In genomic region chr2:171365232-171365631, GRCh38 we compare ENCODE assay signal across 24 cellular contexts.
A peak's percentile ranks its signal among the peaks of the same experiment; 100 is the strongest.
DNase-seq lines count a peak whose midpoint lies in the region; ATAC-seq and TF ChIP-seq lines count a peak whose summit lies in the region.
"Had no signal": no experiment of that assay in that cellular context is flagged by ENCODE, and none has a peak within 500 bp of the region (broad histone marks: within the 10 kb centered on the region; RNA-seq: fewer than 3 reads in every experiment).

No MANE protein-coding gene starts in this region.

- H3K27ac ChIP-seq in Peyer's patch: peak overlapping the region in 2 of 4 donors; percentile 33 to 50
- H3K27ac ChIP-seq in effector memory CD4-positive, alpha-beta T cell (ENCODE audit: insufficient read depth, low read length, poor library complexity, severe bottlenecking): no peak overlapping the region
- H3K27ac ChIP-seq: C4-2B, suprapubic skin, uterus had no signal

- no peak for TF ChIP-seq POLR2A in Peyer's patch (IDR thresholded peaks at IDR 0.05)

- H3K36me3 ChIP-seq in Peyer's patch (no peaks in the 10 kb centered on the region), mucosa of descending colon (ENCODE audit: low read depth) (no peaks in the 10 kb centered on the region)
- no peaks in the 10 kb centered on the region for H3K36me3 ChIP-seq in effector memory CD4-positive, alpha-beta T cell (ENCODE audit: control insufficient read depth, insufficient read depth, low read length)
- H3K36me3 ChIP-seq: suprapubic skin, uterus had no signal

- H3K4me3 Mint-ChIP-seq in T-helper 17 cell: no peak overlapping the region
- H3K4me3 Mint-ChIP-seq: activated CD8-positive, alpha-beta T cell treated with anti-CD3 and anti-CD28 coated beads, Interleukin-2, amount 10 ng/mL, durations not matched to agents 7 days and 5 days; activated naive CD8-positive, alpha-beta T cell treated with anti-CD3 and anti-CD28 coated beads, Interleukin-2, amount 10 ng/mL, durations not matched to agents 7 days and 5 days had no signal

- H3K36me3 Mint-ChIP-seq in T-helper 17 cell (ENCODE audit: low read depth): peaks cover 5% of the 10 kb centered on the region

- intact Hi-C loops in mucosa of descending colon (cut with DNase I, micrococcal nuclease): no loop called here

- H3K4me3 ChIP-seq in Peyer's patch (no peak overlapping the region), mucosa of descending colon (no peak overlapping the region)
- no peak overlapping the region for H3K4me3 ChIP-seq in effector memory CD4-positive, alpha-beta T cell (ENCODE audit: insufficient read depth, low read depth, low read length, poor library complexity, severe bottlenecking)
- H3K4me3 ChIP-seq: suprapubic skin, uterus had no signal

- no peaks in the 10 kb centered on the region for H3K27me3 ChIP-seq in Peyer's patch
- no peaks in the 10 kb centered on the region for H3K27me3 ChIP-seq in effector memory CD4-positive, alpha-beta T cell (replicated peaks; ENCODE audit: control insufficient read depth, insufficient read depth, low read length, poor library complexity, severe bottlenecking)
- H3K27me3 ChIP-seq: suprapubic skin, uterus had no signal

- TF ChIP-seq CTCF in Peyer's patch (IDR thresholded peaks at IDR 0.05): no peak
- TF ChIP-seq CTCF in mucosa of descending colon (IDR thresholded peaks at IDR 0.05): no peak

- H3K4me1 ChIP-seq in Peyer's patch: no peaks in the 10 kb centered on the region
- no peaks in the 10 kb centered on the region for H3K4me1 ChIP-seq in mucosa of descending colon (ENCODE audit: low read depth)
- no peaks in the 10 kb centered on the region for H3K4me1 ChIP-seq in effector memory CD4-positive, alpha-beta T cell (ENCODE audit: control insufficient read depth, insufficient read depth, low read length, poor library complexity, severe bottlenecking)
- H3K4me1 ChIP-seq: suprapubic skin, uterus had no signal

- DNase-seq in ELR (ENCODE audit: low read depth) (peak; percentile 88), Peyer's patch (peak in 2 of 3 donors; percentile 46 to 58), dermis blood vessel endothelial cell (peak; percentile 64), mucosa of descending colon (peak; percentile 28 to 52 (median 29)), retina (no peak), T-helper 17 cell (no peak)
- DNase-seq in stimulated activated naive CD8-positive, alpha-beta T cell treated with anti-CD3 and anti-CD28 coated beads, Interleukin-15, Interleukin-2, amounts not matched to agents 100 U/mL and 50 U/mL, for 24 hours: no peak
- no peak for DNase-seq in effector memory CD4-positive, alpha-beta T cell
- DNase-seq: activated CD4-positive, alpha-beta T cell treated with anti-CD3 and anti-CD28 coated beads for 1 hour; activated CD8-positive, alpha-beta T cell treated with anti-CD3 and anti-CD28 coated beads, Interleukin-2, amount 10 ng/mL, durations not matched to agents 7 days and 5 days; activated effector memory CD4-positive, alpha-beta T cell treated with anti-CD3 and anti-CD28 coated beads, Interleukin-2, amount 50 U/mL, for 16 hours; activated naive CD8-positive, alpha-beta T cell treated with anti-CD3 and anti-CD28 coated beads, Interleukin-2, amount 10 ng/mL, durations not matched to agents 7 days and 5 days; DND-41; effector CD8-positive, alpha-beta T cell; H7; Kasumi-1; NCI-H1092; NCI-H187 treated with DMSO at 0.1 percent for 48 hours; NCI-H2227 treated with DMSO at 0.1 percent for 48 hours; uterus had no signal

- H3K27me3 Mint-ChIP-seq in T-helper 17 cell: no peaks in the 10 kb centered on the region
- H3K27me3 Mint-ChIP-seq: activated naive CD8-positive, alpha-beta T cell treated with anti-CD3 and anti-CD28 coated beads, Interleukin-2, amount 10 ng/mL, durations not matched to agents 7 days and 5 days; progenitor cell of endocrine pancreas had no signal

- ATAC-seq in mucosa of descending colon (peak; percentile 81), T-helper 17 cell (no peak)
- ATAC-seq in stimulated activated naive CD8-positive, alpha-beta T cell treated with anti-CD3 and anti-CD28 coated beads, Interleukin-15, Interleukin-2, amounts not matched to agents 100 U/mL and 50 U/mL, for 24 hours: no peak
- ATAC-seq: activated CD8-positive, alpha-beta T cell treated with anti-CD3 and anti-CD28 coated beads, Interleukin-2, amount 10 ng/mL, durations not matched to agents 7 days and 5 days; Right ventricle myocardium inferior had no signal

- no peak overlapping the region for H3K27ac Mint-ChIP-seq in T-helper 17 cell
- H3K27ac Mint-ChIP-seq: activated CD8-positive, alpha-beta T cell treated with anti-CD3 and anti-CD28 coated beads, Interleukin-2, amount 10 ng/mL, durations not matched to agents 7 days and 5 days; activated naive CD8-positive, alpha-beta T cell treated with anti-CD3 and anti-CD28 coated beads, Interleukin-2, amount 10 ng/mL, durations not matched to agents 7 days and 5 days; progenitor cell of endocrine pancreas had no signal

- peaks cover 7% of the 10 kb centered on the region for H3K4me1 Mint-ChIP-seq in T-helper 17 cell

- H3K9me3 ChIP-seq in Peyer's patch (no peaks in the 10 kb centered on the region), mucosa of descending colon (no peaks in the 10 kb centered on the region), T-helper 17 cell (ENCODE audit: control insufficient read depth, low read length, poor library complexity, severe bottlenecking) (peaks cover 5% of the 10 kb centered on the region)
- no peaks in the 10 kb centered on the region for H3K9me3 ChIP-seq in effector memory CD4-positive, alpha-beta T cell (ENCODE audit: control insufficient read depth, low read length)

Comparison
In these comparisons a context has a peak if more than half of its experiments do, and no peak if none do; other contexts are left out.
1. DNase-seq: peak in ELR (single experiment), Peyer's patch (2 of 3), dermis blood vessel endothelial cell (single experiment) and mucosa of descending colon (3 of 3); none in retina (single experiment), T-helper 17 cell (0 of 3), stimulated activated naive CD8-positive, alpha-beta T cell treated with anti-CD3 and anti-CD28 coated beads, Interleukin-15, Interleukin-2, amounts not matched to agents 100 U/mL and 50 U/mL, for 24 hours (single experiment) and effector memory CD4-positive, alpha-beta T cell (0 of 3).